ENCODE assay signal across 1 cellular context in the genomic region with DNA sequence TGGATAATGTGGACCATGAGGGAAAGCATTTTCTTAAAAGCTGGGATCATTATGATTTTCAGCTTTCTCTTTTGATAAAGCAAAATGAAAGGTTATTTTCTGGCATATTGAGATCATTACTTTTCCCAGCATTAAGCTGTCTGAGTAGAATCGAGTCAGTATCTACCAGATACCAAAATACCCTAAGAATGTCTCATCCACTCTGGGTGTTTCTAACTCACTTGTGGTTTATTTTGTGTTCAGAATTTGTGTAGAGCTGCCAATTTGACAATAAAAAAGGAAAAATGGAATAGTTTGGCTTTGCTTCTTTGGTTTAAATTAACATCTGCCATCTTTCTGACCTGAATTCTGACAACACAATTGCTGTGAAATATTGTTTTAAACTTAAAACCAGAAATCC.
TF ChIP-seq lines count a peak whose summit lies in the region.

No MANE protein-coding gene starts in this region.

TF ChIP-seq in IMR-90, 13 proteins besides CTCF, POLR2A, EP300 and RAD21 (continued from another document):
- TF ChIP-seq MAZ (IDR thresholded peaks at IDR 0.05; ENCODE audit: borderline replicate concordance, low read depth, low read length) (no peak), FOS (IDR thresholded peaks at IDR 0.05; ENCODE audit: low read depth, low read length) (no peak)
